In the genomic region with DNA sequence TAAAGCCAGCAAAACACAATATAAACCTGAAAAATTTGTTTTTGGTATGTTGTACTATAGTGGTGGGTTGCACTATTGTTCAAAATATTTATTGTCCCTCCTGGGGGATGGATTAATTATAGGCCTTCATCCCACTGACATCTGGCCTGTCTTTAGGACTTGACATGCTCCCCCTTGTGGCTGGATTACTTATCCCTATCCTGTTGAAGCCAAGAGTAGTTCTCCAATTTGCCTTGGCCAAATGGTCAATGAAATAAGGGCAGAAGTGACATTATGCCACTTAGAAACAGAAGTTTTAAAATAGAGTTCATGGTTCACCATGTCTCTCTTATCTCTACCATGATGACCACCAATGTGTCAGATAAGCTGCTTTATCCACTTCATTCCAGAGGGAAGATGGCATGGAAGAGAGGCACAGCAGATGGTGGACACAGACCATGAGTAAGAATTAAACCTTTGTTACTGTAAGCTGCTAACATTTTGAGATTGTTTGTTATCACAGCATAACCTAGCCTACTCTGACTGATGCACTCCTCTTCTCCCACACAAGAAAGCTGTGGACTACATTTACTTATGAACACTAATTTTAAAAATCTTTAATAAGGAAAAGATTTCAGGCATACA, we compare ENCODE assay signal across 1 cellular context.
TF ChIP-seq lines count a peak whose summit lies in the region.

No MANE protein-coding gene starts in this region.

TF ChIP-seq in H1, 55 proteins besides CTCF, POLR2A, EP300 and RAD21:
- no peak for TF ChIP-seq KDM4A (IDR thresholded peaks at IDR 0.05; ENCODE audit: low read depth, low read length, severe bottlenecking)
- no peak for TF ChIP-seq JUND (IDR thresholded peaks at IDR 0.05; ENCODE audit: low read length)
- TF ChIP-seq, protein P1, sequence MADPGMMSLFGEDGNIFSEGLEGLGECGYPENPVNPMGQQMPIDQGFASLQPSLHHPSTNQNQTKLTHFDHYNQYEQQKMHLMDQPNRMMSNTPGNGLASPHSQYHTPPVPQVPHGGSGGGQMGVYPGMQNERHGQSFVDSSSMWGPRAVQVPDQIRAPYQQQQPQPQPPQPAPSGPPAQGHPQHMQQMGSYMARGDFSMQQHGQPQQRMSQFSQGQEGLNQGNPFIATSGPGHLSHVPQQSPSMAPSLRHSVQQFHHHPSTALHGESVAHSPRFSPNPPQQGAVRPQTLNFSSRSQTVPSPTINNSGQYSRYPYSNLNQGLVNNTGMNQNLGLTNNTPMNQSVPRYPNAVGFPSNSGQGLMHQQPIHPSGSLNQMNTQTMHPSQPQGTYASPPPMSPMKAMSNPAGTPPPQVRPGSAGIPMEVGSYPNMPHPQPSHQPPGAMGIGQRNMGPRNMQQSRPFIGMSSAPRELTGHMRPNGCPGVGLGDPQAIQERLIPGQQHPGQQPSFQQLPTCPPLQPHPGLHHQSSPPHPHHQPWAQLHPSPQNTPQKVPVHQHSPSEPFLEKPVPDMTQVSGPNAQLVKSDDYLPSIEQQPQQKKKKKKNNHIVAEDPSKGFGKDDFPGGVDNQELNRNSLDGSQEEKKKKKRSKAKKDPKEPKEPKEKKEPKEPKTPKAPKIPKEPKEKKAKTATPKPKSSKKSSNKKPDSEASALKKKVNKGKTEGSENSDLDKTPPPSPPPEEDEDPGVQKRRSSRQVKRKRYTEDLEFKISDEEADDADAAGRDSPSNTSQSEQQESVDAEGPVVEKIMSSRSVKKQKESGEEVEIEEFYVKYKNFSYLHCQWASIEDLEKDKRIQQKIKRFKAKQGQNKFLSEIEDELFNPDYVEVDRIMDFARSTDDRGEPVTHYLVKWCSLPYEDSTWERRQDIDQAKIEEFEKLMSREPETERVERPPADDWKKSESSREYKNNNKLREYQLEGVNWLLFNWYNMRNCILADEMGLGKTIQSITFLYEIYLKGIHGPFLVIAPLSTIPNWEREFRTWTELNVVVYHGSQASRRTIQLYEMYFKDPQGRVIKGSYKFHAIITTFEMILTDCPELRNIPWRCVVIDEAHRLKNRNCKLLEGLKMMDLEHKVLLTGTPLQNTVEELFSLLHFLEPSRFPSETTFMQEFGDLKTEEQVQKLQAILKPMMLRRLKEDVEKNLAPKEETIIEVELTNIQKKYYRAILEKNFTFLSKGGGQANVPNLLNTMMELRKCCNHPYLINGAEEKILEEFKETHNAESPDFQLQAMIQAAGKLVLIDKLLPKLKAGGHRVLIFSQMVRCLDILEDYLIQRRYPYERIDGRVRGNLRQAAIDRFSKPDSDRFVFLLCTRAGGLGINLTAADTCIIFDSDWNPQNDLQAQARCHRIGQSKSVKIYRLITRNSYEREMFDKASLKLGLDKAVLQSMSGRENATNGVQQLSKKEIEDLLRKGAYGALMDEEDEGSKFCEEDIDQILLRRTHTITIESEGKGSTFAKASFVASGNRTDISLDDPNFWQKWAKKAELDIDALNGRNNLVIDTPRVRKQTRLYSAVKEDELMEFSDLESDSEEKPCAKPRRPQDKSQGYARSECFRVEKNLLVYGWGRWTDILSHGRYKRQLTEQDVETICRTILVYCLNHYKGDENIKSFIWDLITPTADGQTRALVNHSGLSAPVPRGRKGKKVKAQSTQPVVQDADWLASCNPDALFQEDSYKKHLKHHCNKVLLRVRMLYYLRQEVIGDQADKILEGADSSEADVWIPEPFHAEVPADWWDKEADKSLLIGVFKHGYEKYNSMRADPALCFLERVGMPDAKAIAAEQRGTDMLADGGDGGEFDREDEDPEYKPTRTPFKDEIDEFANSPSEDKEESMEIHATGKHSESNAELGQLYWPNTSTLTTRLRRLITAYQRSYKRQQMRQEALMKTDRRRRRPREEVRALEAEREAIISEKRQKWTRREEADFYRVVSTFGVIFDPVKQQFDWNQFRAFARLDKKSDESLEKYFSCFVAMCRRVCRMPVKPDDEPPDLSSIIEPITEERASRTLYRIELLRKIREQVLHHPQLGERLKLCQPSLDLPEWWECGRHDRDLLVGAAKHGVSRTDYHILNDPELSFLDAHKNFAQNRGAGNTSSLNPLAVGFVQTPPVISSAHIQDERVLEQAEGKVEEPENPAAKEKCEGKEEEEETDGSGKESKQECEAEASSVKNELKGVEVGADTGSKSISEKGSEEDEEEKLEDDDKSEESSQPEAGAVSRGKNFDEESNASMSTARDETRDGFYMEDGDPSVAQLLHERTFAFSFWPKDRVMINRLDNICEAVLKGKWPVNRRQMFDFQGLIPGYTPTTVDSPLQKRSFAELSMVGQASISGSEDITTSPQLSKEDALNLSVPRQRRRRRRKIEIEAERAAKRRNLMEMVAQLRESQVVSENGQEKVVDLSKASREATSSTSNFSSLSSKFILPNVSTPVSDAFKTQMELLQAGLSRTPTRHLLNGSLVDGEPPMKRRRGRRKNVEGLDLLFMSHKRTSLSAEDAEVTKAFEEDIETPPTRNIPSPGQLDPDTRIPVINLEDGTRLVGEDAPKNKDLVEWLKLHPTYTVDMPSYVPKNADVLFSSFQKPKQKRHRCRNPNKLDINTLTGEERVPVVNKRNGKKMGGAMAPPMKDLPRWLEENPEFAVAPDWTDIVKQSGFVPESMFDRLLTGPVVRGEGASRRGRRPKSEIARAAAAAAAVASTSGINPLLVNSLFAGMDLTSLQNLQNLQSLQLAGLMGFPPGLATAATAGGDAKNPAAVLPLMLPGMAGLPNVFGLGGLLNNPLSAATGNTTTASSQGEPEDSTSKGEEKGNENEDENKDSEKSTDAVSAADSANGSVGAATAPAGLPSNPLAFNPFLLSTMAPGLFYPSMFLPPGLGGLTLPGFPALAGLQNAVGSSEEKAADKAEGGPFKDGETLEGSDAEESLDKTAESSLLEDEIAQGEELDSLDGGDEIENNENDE (IDR thresholded peaks at IDR 0.05; ENCODE audit: insufficient replicate concordance, low read length), result no peak
- no peak for TF ChIP-seq NRF1 (IDR thresholded peaks at IDR 0.05; ENCODE audit: low read depth, low read length)
- no peak for TF ChIP-seq KDM1A (IDR thresholded peaks at IDR 0.05; ENCODE audit: borderline replicate concordance, low read length)
- TF ChIP-seq SAP30 (IDR thresholded peaks at IDR 0.05; ENCODE audit: insufficient read depth, insufficient replicate concordance, low read length), result no peak
- TF ChIP-seq, protein P2, sequence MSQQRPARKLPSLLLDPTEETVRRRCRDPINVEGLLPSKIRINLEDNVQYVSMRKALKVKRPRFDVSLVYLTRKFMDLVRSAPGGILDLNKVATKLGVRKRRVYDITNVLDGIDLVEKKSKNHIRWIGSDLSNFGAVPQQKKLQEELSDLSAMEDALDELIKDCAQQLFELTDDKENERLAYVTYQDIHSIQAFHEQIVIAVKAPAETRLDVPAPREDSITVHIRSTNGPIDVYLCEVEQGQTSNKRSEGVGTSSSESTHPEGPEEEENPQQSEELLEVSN (IDR thresholded peaks at IDR 0.05), result no peak
- TF ChIP-seq YY1 (IDR thresholded peaks at IDR 0.05; ENCODE audit: low read depth, low read length), result no peak
- no peak for TF ChIP-seq EGR1 (IDR thresholded peaks at IDR 0.05; ENCODE audit: borderline replicate concordance, low read depth, low read length)
- no peak for TF ChIP-seq CTBP2 (IDR thresholded peaks at IDR 0.05; ENCODE audit: borderline replicate concordance, insufficient read depth, insufficient read length, low read length)
- TF ChIP-seq SP2 (IDR thresholded peaks at IDR 0.05; ENCODE audit: low read length), result no peak
- TF ChIP-seq POU5F1 (IDR thresholded peaks at IDR 0.05; ENCODE audit: low read depth, low read length), result no peak
- TF ChIP-seq RXRA (IDR thresholded peaks at IDR 0.05; ENCODE audit: insufficient read depth, low read depth, low read length), result no peak
- TF ChIP-seq FOSL1 (IDR thresholded peaks at IDR 0.05; ENCODE audit: insufficient read depth, low read depth, low read length), result no peak
- TF ChIP-seq SIN3A (conservative IDR thresholded peaks at IDR 0.05 in 1 of 2, IDR thresholded peaks at IDR 0.05 in 1 of 2; ENCODE audit: low read depth in 1 of 2, low read length in 2 of 2), result no peak
